Comparison of ENCODE assay signal across 24 cellular contexts in genomic region chr18:76388261-76388660, GRCh38.
"Had no signal": no experiment of that assay in that cellular context is flagged by ENCODE, and none has a peak within 500 bp of the region (broad histone marks: within the 10 kb centered on the region; RNA-seq: fewer than 3 reads in every experiment).

No MANE protein-coding gene starts in this region.

- H3K4me3 ChIP-seq: gastrocnemius medialis, right lobe of liver, smooth muscle cell, thoracic aorta had no signal

- H3K27me3 ChIP-seq: gastrocnemius medialis, right lobe of liver had no signal

- H3K36me3 ChIP-seq: gastrocnemius medialis, right lobe of liver, thoracic aorta had no signal

- H3K4me3 Mint-ChIP-seq: activated naive CD8-positive, alpha-beta T cell treated with anti-CD3 and anti-CD28 coated beads, Interleukin-2, amount 50 U/mL, for 24 hours; activated T-cell treated with anti-CD3 and anti-CD28 coated beads, Interleukin-2, amount 50 U/mL, for 72 hours; brain; nephron progenitor cell; stimulated activated memory B cell treated with anti-CD40 and anti-IgM and Interleukin-4, amounts not matched to agents 10 μg/mL and 1 μg/mL and 100 μg/mL, for 72 hours; type B pancreatic cell had no signal

- H3K27ac ChIP-seq: gastrocnemius medialis, right lobe of liver, thoracic aorta had no signal

- ATAC-seq: activated naive CD8-positive, alpha-beta T cell treated with anti-CD3 and anti-CD28 coated beads, Interleukin-2, amount 50 U/mL, for 24 hours; activated T-cell treated with anti-CD3 and anti-CD28 coated beads, Interleukin-2, amount 50 U/mL, for 72 hours; left cardiac atrium; right lobe of liver; stimulated activated memory B cell treated with anti-CD40 and anti-IgM and Interleukin-4, amounts not matched to agents 10 μg/mL and 1 μg/mL and 100 μg/mL, for 72 hours had no signal

- H3K27ac Mint-ChIP-seq: activated naive CD8-positive, alpha-beta T cell treated with anti-CD3 and anti-CD28 coated beads, Interleukin-2, amount 50 U/mL, for 24 hours; activated T-cell treated with anti-CD3 and anti-CD28 coated beads, Interleukin-2, amount 50 U/mL, for 72 hours; stimulated activated memory B cell treated with anti-CD40 and anti-IgM and Interleukin-4, amounts not matched to agents 10 μg/mL and 1 μg/mL and 100 μg/mL, for 72 hours; type B pancreatic cell had no signal

- H3K9me3 ChIP-seq: gastrocnemius medialis, right lobe of liver, thoracic aorta had no signal

- DNase-seq: activated CD4-positive, alpha-beta T cell treated with anti-CD3 and anti-CD28 coated beads for 4 hours; activated CD4-positive, alpha-beta T cell treated with anti-CD3 and anti-CD28 coated beads, Interleukin-2, amount 50 U/mL, for 48 hours; activated CD4-positive, CD25-positive, alpha-beta regulatory T cell; activated gamma-delta T cell; activated naive CD4-positive, alpha-beta T cell treated with anti-CD3 and anti-CD28 coated beads, Interleukin-2, amount 50 U/mL, for 16 hours; activated naive CD8-positive, alpha-beta T cell treated with anti-CD3 and anti-CD28 coated beads, Interleukin-2, amount 50 U/mL, for 24 hours; activated T-cell treated with anti-CD3 and anti-CD28 coated beads, Interleukin-2, amount 50 U/mL, for 72 hours; dermis blood vessel endothelial cell; effector CD8-positive, alpha-beta T cell; erythroblast; gastrocnemius medialis; hypothalamus; islet precursor cell; left cardiac atrium; nephron progenitor cell; occipital lobe; stimulated activated CD4-positive, alpha-beta T cell treated with anti-CD3 and anti-CD28 coated beads, Interleukin-15, amount 100 ng/mL, for 24 hours; T-helper 1 cell had no signal

- H3K27me3 Mint-ChIP-seq: activated naive CD8-positive, alpha-beta T cell treated with anti-CD3 and anti-CD28 coated beads, Interleukin-2, amount 50 U/mL, for 24 hours; type B pancreatic cell had no signal
